1 cellular context compared by ENCODE assay signal in genomic region chr3:73656241-73656890, GRCh38.
TF ChIP-seq lines count a peak whose summit lies in the region.

No MANE protein-coding gene starts in this region.

TF ChIP-seq in IMR-90, 13 proteins besides CTCF, POLR2A, EP300 and RAD21 (continued from another document):
- TF ChIP-seq FOS (IDR thresholded peaks at IDR 0.05; ENCODE audit: low read depth, low read length): no peak
- TF ChIP-seq CEBPB (IDR thresholded peaks at IDR 0.05; ENCODE audit: low read depth, low read length): no peak
- no peak for TF ChIP-seq BHLHE40 (IDR thresholded peaks at IDR 0.05; ENCODE audit: low read depth, low read length)
- no peak for TF ChIP-seq USF2 (IDR thresholded peaks at IDR 0.05; ENCODE audit: low read depth, low read length)
- TF ChIP-seq RFX5 (IDR thresholded peaks at IDR 0.05; ENCODE audit: low read depth, low read length): no peak
- no peak for TF ChIP-seq MAZ (IDR thresholded peaks at IDR 0.05; ENCODE audit: borderline replicate concordance, low read depth, low read length)
- no peak for TF ChIP-seq RCOR1 (IDR thresholded peaks at IDR 0.05; ENCODE audit: insufficient replicate concordance, low read length)
- TF ChIP-seq CHD1 (IDR thresholded peaks at IDR 0.05; ENCODE audit: low read depth, low read length): no peak
- TF ChIP-seq NFE2L2 (IDR thresholded peaks at IDR 0.05; ENCODE audit: low read depth, low read length): no peak
